ENCODE assay signal across 2 cellular contexts in the genomic region with DNA sequence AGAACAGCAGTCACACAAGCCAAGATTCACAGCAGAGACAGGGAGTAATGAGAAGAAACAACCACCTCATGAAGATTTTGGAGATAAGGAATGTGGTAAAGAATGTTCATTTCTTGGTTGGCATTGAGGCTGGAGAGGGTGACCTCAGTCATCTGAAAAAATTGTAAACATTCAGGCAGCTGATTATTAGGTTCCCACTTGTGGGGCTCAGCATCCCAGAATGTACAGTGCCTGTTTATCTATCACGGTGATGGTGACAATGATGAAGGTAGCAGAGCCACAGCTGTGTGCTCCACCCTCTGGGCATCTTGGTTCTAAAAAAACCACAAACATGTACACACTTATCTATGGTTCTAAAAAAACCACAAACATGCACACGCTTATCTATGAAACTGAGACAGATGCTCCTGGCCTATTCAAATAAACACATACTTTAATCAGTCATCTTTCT.
TF ChIP-seq lines count a peak whose summit lies in the region.

No MANE protein-coding gene starts in this region.

TF ChIP-seq in SK-N-SH, 30 proteins besides CTCF, POLR2A, EP300 and RAD21 (continued from another document and continues in another):
- TF ChIP-seq GABPA (IDR thresholded peaks at IDR 0.05; ENCODE audit: low read depth): no peak
- peak; percentile 5; the same call in 1 of the 2 replicates for TF ChIP-seq JUND (IDR thresholded peaks at IDR 0.05)
- no peak for TF ChIP-seq SIN3A (IDR thresholded peaks at IDR 0.05; ENCODE audit: borderline replicate concordance, low read depth, low read length)
- TF ChIP-seq RCOR1 (IDR thresholded peaks at IDR 0.05; ENCODE audit: low read length): no peak
- no peak for TF ChIP-seq TAF1 (IDR thresholded peaks at IDR 0.05; ENCODE audit: borderline replicate concordance, low read depth, low read length)
- TF ChIP-seq EZH2phosphoT487 (IDR thresholded peaks at IDR 0.05; ENCODE audit: borderline replicate concordance, low read depth): no peak
- TF ChIP-seq ELF1 (IDR thresholded peaks at IDR 0.05): no peak
- TF ChIP-seq, protein P1, sequence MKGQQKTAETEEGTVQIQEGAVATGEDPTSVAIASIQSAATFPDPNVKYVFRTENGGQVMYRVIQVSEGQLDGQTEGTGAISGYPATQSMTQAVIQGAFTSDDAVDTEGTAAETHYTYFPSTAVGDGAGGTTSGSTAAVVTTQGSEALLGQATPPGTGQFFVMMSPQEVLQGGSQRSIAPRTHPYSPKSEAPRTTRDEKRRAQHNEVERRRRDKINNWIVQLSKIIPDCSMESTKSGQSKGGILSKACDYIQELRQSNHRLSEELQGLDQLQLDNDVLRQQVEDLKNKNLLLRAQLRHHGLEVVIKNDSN (IDR thresholded peaks at IDR 0.05; ENCODE audit: borderline replicate concordance, low read depth): no peak
- TF ChIP-seq FOSL2 (IDR thresholded peaks at IDR 0.05; ENCODE audit: borderline replicate concordance, low read depth): no peak; the same call in 1 of the 2 replicates
- no peak for TF ChIP-seq FOXM1 (IDR thresholded peaks at IDR 0.05; ENCODE audit: low read depth)
- peak; percentile 24; the same call in 1 of the 2 replicates for TF ChIP-seq NFIC (IDR thresholded peaks at IDR 0.05; ENCODE audit: borderline replicate concordance)
- no peak for TF ChIP-seq RXRA (IDR thresholded peaks at IDR 0.05; ENCODE audit: borderline replicate concordance, low read depth)
- TF ChIP-seq TEAD4 (IDR thresholded peaks at IDR 0.05; ENCODE audit: borderline replicate concordance, insufficient read depth): peak; percentile 36; the same call in 1 of the 2 replicates
- no peak for TF ChIP-seq MEF2A (IDR thresholded peaks at IDR 0.05; ENCODE audit: borderline replicate concordance, low read depth)
- TF ChIP-seq SMC3 (IDR thresholded peaks at IDR 0.05; ENCODE audit: low read depth, low read length): no peak
- TF ChIP-seq, protein P2, sequence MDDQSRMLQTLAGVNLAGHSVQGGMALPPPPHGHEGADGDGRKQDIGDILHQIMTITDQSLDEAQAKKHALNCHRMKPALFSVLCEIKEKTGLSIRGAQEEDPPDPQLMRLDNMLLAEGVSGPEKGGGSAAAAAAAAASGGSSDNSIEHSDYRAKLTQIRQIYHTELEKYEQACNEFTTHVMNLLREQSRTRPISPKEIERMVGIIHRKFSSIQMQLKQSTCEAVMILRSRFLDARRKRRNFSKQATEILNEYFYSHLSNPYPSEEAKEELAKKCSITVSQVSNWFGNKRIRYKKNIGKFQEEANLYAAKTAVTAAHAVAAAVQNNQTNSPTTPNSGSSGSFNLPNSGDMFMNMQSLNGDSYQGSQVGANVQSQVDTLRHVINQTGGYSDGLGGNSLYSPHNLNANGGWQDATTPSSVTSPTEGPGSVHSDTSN (IDR thresholded peaks at IDR 0.05): peak; percentile 44; the same call in 1 of the 2 replicates
- TF ChIP-seq, protein P3, sequence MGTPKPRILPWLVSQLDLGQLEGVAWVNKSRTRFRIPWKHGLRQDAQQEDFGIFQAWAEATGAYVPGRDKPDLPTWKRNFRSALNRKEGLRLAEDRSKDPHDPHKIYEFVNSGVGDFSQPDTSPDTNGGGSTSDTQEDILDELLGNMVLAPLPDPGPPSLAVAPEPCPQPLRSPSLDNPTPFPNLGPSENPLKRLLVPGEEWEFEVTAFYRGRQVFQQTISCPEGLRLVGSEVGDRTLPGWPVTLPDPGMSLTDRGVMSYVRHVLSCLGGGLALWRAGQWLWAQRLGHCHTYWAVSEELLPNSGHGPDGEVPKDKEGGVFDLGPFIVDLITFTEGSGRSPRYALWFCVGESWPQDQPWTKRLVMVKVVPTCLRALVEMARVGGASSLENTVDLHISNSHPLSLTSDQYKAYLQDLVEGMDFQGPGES (IDR thresholded peaks at IDR 0.05; ENCODE audit: low read depth, low read length): no peak
- peak; percentile 68 for TF ChIP-seq TCF12 (IDR thresholded peaks at IDR 0.05)
- TF ChIP-seq, protein P4, sequence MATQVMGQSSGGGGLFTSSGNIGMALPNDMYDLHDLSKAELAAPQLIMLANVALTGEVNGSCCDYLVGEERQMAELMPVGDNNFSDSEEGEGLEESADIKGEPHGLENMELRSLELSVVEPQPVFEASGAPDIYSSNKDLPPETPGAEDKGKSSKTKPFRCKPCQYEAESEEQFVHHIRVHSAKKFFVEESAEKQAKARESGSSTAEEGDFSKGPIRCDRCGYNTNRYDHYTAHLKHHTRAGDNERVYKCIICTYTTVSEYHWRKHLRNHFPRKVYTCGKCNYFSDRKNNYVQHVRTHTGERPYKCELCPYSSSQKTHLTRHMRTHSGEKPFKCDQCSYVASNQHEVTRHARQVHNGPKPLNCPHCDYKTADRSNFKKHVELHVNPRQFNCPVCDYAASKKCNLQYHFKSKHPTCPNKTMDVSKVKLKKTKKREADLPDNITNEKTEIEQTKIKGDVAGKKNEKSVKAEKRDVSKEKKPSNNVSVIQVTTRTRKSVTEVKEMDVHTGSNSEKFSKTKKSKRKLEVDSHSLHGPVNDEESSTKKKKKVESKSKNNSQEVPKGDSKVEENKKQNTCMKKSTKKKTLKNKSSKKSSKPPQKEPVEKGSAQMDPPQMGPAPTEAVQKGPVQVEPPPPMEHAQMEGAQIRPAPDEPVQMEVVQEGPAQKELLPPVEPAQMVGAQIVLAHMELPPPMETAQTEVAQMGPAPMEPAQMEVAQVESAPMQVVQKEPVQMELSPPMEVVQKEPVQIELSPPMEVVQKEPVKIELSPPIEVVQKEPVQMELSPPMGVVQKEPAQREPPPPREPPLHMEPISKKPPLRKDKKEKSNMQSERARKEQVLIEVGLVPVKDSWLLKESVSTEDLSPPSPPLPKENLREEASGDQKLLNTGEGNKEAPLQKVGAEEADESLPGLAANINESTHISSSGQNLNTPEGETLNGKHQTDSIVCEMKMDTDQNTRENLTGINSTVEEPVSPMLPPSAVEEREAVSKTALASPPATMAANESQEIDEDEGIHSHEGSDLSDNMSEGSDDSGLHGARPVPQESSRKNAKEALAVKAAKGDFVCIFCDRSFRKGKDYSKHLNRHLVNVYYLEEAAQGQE (IDR thresholded peaks at IDR 0.05; ENCODE audit: low read depth, low read length): no peak
- TF ChIP-seq, protein P5, sequence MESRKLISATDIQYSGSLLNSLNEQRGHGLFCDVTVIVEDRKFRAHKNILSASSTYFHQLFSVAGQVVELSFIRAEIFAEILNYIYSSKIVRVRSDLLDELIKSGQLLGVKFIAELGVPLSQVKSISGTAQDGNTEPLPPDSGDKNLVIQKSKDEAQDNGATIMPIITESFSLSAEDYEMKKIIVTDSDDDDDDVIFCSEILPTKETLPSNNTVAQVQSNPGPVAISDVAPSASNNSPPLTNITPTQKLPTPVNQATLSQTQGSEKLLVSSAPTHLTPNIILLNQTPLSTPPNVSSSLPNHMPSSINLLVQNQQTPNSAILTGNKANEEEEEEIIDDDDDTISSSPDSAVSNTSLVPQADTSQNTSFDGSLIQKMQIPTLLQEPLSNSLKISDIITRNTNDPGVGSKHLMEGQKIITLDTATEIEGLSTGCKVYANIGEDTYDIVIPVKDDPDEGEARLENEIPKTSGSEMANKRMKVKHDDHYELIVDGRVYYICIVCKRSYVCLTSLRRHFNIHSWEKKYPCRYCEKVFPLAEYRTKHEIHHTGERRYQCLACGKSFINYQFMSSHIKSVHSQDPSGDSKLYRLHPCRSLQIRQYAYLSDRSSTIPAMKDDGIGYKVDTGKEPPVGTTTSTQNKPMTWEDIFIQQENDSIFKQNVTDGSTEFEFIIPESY (IDR thresholded peaks at IDR 0.05; ENCODE audit: borderline replicate concordance, low read depth): no peak
- no peak for TF ChIP-seq RFX5 (IDR thresholded peaks at IDR 0.05; ENCODE audit: low read length)
- no peak for TF ChIP-seq MXI1 (IDR thresholded peaks at IDR 0.05; ENCODE audit: low read depth, low read length)
- TF ChIP-seq YY1 (IDR thresholded peaks at IDR 0.05; ENCODE audit: low read depth): no peak

TF ChIP-seq in SK-N-SH treated with all-trans-retinoic acid at 6 μM for 48 hours, 23 proteins besides CTCF, POLR2A, EP300 and RAD21 (continued from another document):
- TF ChIP-seq, protein P6, sequence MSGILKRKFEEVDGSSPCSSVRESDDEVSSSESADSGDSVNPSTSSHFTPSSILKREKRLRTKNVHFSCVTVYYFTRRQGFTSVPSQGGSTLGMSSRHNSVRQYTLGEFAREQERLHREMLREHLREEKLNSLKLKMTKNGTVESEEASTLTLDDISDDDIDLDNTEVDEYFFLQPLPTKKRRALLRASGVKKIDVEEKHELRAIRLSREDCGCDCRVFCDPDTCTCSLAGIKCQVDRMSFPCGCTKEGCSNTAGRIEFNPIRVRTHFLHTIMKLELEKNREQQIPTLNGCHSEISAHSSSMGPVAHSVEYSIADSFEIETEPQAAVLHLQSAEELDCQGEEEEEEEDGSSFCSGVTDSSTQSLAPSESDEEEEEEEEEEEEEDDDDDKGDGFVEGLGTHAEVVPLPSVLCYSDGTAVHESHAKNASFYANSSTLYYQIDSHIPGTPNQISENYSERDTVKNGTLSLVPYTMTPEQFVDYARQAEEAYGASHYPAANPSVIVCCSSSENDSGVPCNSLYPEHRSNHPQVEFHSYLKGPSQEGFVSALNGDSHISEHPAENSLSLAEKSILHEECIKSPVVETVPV (CRISPR knock-in tag; IDR thresholded peaks at IDR 0.05): no peak
